ENCODE assay signal across 19 cellular contexts in genomic region chr5:2029206-2029605, GRCh38.
DNase-seq lines count a peak whose midpoint lies in the region; ATAC-seq, FAIRE-seq and TF ChIP-seq lines count a peak whose summit lies in the region.
"Had no signal": no experiment of that assay in that cellular context is flagged by ENCODE, and none has a peak within 500 bp of the region (broad histone marks: within the 10 kb centered on the region; RNA-seq: fewer than 3 reads in every experiment).

No MANE protein-coding gene starts in this region.

- H4K20me1 ChIP-seq in GM23248 (ENCODE audit: insufficient read depth) = no peaks in the 10 kb centered on the region

- no peaks in the 10 kb centered on the region for H3K36me3 Mint-ChIP-seq in activated T-helper 17 cell treated with anti-CD3 and anti-CD28 coated beads, Interleukin-2, amount 50 U/mL, for 72 hours (ENCODE audit: low read depth)
- H3K36me3 Mint-ChIP-seq: CD4-positive, alpha-beta memory T cell had no signal

- H3K9me3 ChIP-seq in GM23248 (ENCODE audit: low read depth) (no peaks in the 10 kb centered on the region), pancreas (no peaks in the 10 kb centered on the region)
- H3K9me3 ChIP-seq: BE2C had no signal

- no peaks in the 10 kb centered on the region for H3K79me2 ChIP-seq in GM23248 (ENCODE audit: insufficient read depth)

- H3K4me1 ChIP-seq in GM23248 (ENCODE audit: insufficient read depth) = no peaks in the 10 kb centered on the region
- H3K4me1 ChIP-seq in pancreas = no peaks in the 10 kb centered on the region
- H3K4me1 ChIP-seq: BE2C had no signal

- in situ Hi-C loops in GM23248 (cut with MboI) = no loop called here

- H3K9ac ChIP-seq in GM23248 = no peak overlapping the region

- peaks cover 48% of the 10 kb centered on the region for H3K27me3 Mint-ChIP-seq in activated T-helper 17 cell treated with anti-CD3 and anti-CD28 coated beads, Interleukin-2, amount 50 U/mL, for 72 hours

- no peak overlapping the region for H3K4me2 ChIP-seq in GM23248 (ENCODE audit: unreplicated experiment)
- H3K4me2 ChIP-seq: GM23338 had no signal

- no peak for FAIRE-seq in pancreas (lab: Jason Lieb, UNC)
- FAIRE-seq: GM12892 had no signal

- H3K9me3 Mint-ChIP-seq in activated T-helper 17 cell treated with anti-CD3 and anti-CD28 coated beads, Interleukin-2, amount 50 U/mL, for 72 hours = peaks cover 4% of the 10 kb centered on the region

- H3K36me3 ChIP-seq in GM23248 (ENCODE audit: low read depth) = no peaks in the 10 kb centered on the region
- no peaks in the 10 kb centered on the region for H3K36me3 ChIP-seq in pancreas
- H3K36me3 ChIP-seq: BE2C had no signal

- intact Hi-C loops in pancreas (cut with DNase I) = no loop called here

- WGBS in GM23248 (ENCODE audit: low coverage in 1 of 2, low lambda C conversion rate in 2 of 2, missing lambda C conversion rate in 2 of 2), 2 experiments = 2 to 4% methylated on average over 4 of the region's 4 CpGs
- 48 to 49% methylated on average over 4 of the region's 4 CpGs for WGBS in pancreas, 2 donors

- no peak overlapping the region for H3K4me3 ChIP-seq in GM23248
- no peak overlapping the region for H3K4me3 ChIP-seq in pancreas
- H3K4me3 ChIP-seq: GM23338 had no signal

- H3K27me3 ChIP-seq in GM23248 (replicated peaks; ENCODE audit: insufficient read depth) = 0 out of 2 replicates have a peak, but pooled peaks cover 6% of the 10 kb centered on the region
- H3K27me3 ChIP-seq in pancreas = peaks cover 0 to 4% (median 0%) of the 10 kb centered on the region in 4 donors

- TF ChIP-seq CTCF in pancreas (IDR thresholded peaks at IDR 0.05) = no peak

- H3K27ac Mint-ChIP-seq in activated T-helper 17 cell treated with anti-CD3 and anti-CD28 coated beads, Interleukin-2, amount 50 U/mL, for 72 hours = no peak overlapping the region
- H3K27ac Mint-ChIP-seq: CD4-positive, alpha-beta memory T cell; GM23338 had no signal

- H3K9me2 ChIP-seq in GM23248 (ENCODE audit: insufficient read depth) = no peaks in the 10 kb centered on the region

- no peaks in the 10 kb centered on the region for H3F3A ChIP-seq in GM23248 (ENCODE audit: insufficient read depth)

- ATAC-seq in pancreas = peak in 3 of 4 donors; percentile 41 to 61 (median 60)
- no peak for ATAC-seq in HG03439 (IDR thresholded peaks at IDR 0.05; ENCODE audit: unreplicated experiment)
- ATAC-seq in activated T-helper 17 cell treated with anti-CD3 and anti-CD28 coated beads, Interleukin-2, amount 50 U/mL, for 72 hours (replicated peaks) = no peak
- ATAC-seq: GM23338 had no signal

- DNase-seq in GM23248 = peak; percentile 17
- DNase-seq in brain pericyte (ENCODE audit: low read depth, low spot score) = peak; percentile 10
- peak; percentile 1 for DNase-seq in fibroblast of peridontal ligament (ENCODE audit: extremely low read depth)
- no peak for DNase-seq in pancreas
- no peak for DNase-seq in dedifferentiated amniotic fluid mesenchymal stem cell (ENCODE audit: extremely low spot score)
- DNase-seq in HT-29 (ENCODE audit: low spot score) = no peak
- DNase-seq: ACHN; BE2C; CD4-positive, alpha-beta memory T cell; DMS79 treated with DMSO at 0.1 percent for 48 hours; GDM1; NCI-H1092; NCI-H2227 treated with DMSO at 0.1 percent for 48 hours; NCI-H526; NK-92 treated with Interleukin-12 subunit alpha and Interleukin-12 subunit beta, amount 100 ng/mL, for 24 hours had no signal

- H3K4me1 Mint-ChIP-seq in activated T-helper 17 cell treated with anti-CD3 and anti-CD28 coated beads, Interleukin-2, amount 50 U/mL, for 72 hours = no peaks in the 10 kb centered on the region
- H3K4me1 Mint-ChIP-seq: CD4-positive, alpha-beta memory T cell had no signal

- H3K27ac ChIP-seq in GM23248 (no peak overlapping the region), pancreas (no peak overlapping the region)

- no peak overlapping the region for H2AFZ ChIP-seq in GM23248
- H2AFZ ChIP-seq: GM23338 had no signal

- H3K4me3 Mint-ChIP-seq in activated T-helper 17 cell treated with anti-CD3 and anti-CD28 coated beads, Interleukin-2, amount 50 U/mL, for 72 hours = no peak overlapping the region
- H3K4me3 Mint-ChIP-seq: CD4-positive, alpha-beta memory T cell; GM23338 had no signal

Comparison
In these comparisons a context has a peak if more than half of its experiments do, and no peak if none do; other contexts are left out.
1. DNase-seq: peak in GM23248 (single experiment), brain pericyte (single experiment) and fibroblast of peridontal ligament (single experiment); none in pancreas (0 of 6), dedifferentiated amniotic fluid mesenchymal stem cell (single experiment) and HT-29 (single experiment).
2. ATAC-seq: peak in pancreas (3 of 4); none in HG03439 (single experiment) and activated T-helper 17 cell treated with anti-CD3 and anti-CD28 coated beads, Interleukin-2, amount 50 U/mL, for 72 hours (single experiment).